9 cellular contexts compared by ENCODE assay signal in genomic region chr7:122532406-122533269, GRCh38.
DNase-seq lines count a peak whose midpoint lies in the region; ATAC-seq and TF ChIP-seq lines count a peak whose summit lies in the region.
"Had no signal": no experiment of that assay in that cellular context is flagged by ENCODE, and none has a peak within 500 bp of the region (broad histone marks: within the 10 kb centered on the region; RNA-seq: fewer than 3 reads in every experiment).

No MANE protein-coding gene starts in this region.

- CTCF ChIA-PET in HEK293 (lab: Yijun Ruan, JAX), result interaction anchor here (0.5 to 2.7 kb wide), 19 partner anchors 9 to 631 kb away, joined by 3 to 34 read pairs (median 3); no protein-coding TSS in a partner anchor

- DNase-seq in COLO829 (ENCODE audit: low spot score) (peak; percentile 19), kidney tubule cell (ENCODE audit: low spot score) (peak; percentile 16), islet precursor cell (no peak), NCI-H2107 treated with DMSO at 0.1 percent for 48 hours (lab: John Stamatoyannopoulos, UW; ENCODE audit: unreplicated experiment) (no peak), OCI-M2 (lab: John Stamatoyannopoulos, UW; ENCODE audit: unreplicated experiment) (no peak)
- DNase-seq: activated CD4-positive, alpha-beta T cell treated with anti-CD3 and anti-CD28 coated beads for 1 hour had no signal

- ATAC-seq in GM21717 (IDR thresholded peaks at IDR 0.05; ENCODE audit: unreplicated experiment), result no peak

- POLR2A ChIA-PET in HEK293 (lab: Yijun Ruan, JAX), result no interaction called here

- H3K9me3 ChIP-seq in HEK293 (ENCODE audit: control insufficient read depth, insufficient read depth, low read depth, low read length), result no peaks in the 10 kb centered on the region

- no peaks in the 10 kb centered on the region for H3K36me3 ChIP-seq in HEK293 (ENCODE audit: control insufficient read depth in 2 of 2, insufficient read depth in 1 of 2, low read length in 2 of 2)

- H3K4me3 ChIP-seq in HEK293 (ENCODE audit: low read depth, low read length), result no peak overlapping the region

- TF ChIP-seq CTCF in HEK293 (tag by site-specific recombination; IDR thresholded peaks at IDR 0.05) (no peak), VCaP (conservative IDR thresholded peaks at IDR 0.05) (peak; percentile 69)

- no peaks in the 10 kb centered on the region for H3K4me1 ChIP-seq in HEK293 (ENCODE audit: control insufficient read depth, insufficient read depth, low read length)

- H3K27ac ChIP-seq in HEK293 (ENCODE audit: extremely low read depth, low read depth, low read length) (no peak overlapping the region), VCaP (no peak overlapping the region)

TF ChIP-seq in HEK293, 187 proteins besides CTCF, POLR2A, EP300 and RAD21:
- TF ChIP-seq ZNF654 (tag by site-specific recombination; IDR thresholded peaks at IDR 0.05; ENCODE audit: low read depth) (peak; percentile 54), ZNF114 (tag by site-specific recombination; IDR thresholded peaks at IDR 0.05) (no peak)

Comparison
In these comparisons a context has a peak if more than half of its experiments do, and no peak if none do; other contexts are left out.
1. DNase-seq: peak in COLO829 (single experiment) and kidney tubule cell (single experiment); none in islet precursor cell (single experiment), NCI-H2107 treated with DMSO at 0.1 percent for 48 hours (single experiment) and OCI-M2 (single experiment).